Comparison of ENCODE assay signal across 3 cellular contexts in the genomic region with DNA sequence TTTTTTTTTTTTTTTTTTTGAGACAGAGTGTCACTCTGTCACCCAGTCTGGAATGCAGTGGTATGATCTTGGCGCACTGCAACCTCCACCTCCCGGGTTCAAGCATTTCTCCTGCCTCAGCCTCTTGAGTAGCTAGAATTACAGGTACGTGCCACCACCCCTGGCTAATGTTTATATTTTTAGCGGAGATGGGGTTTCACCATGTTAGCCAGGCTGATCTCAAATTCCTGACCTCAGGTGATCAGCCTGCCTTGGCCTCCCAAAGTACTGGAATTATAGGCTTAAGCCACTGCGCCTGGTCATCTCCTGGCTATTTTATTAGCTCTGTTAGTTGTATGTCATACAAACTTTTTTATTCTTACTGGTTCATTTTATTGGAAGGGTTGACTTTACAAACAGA.
"Had no signal": no experiment of that assay in that cellular context is flagged by ENCODE, and none has a peak within 500 bp of the region (broad histone marks: within the 10 kb centered on the region; RNA-seq: fewer than 3 reads in every experiment).

No MANE protein-coding gene starts in this region.

- H3K4me3 ChIP-seq: GM12878 had no signal

- DNase-seq: GDM1, GF-D8 had no signal

- ATAC-seq: GM12878 had no signal
